Comparison of ENCODE assay signal across 1 cellular context in the genomic region with DNA sequence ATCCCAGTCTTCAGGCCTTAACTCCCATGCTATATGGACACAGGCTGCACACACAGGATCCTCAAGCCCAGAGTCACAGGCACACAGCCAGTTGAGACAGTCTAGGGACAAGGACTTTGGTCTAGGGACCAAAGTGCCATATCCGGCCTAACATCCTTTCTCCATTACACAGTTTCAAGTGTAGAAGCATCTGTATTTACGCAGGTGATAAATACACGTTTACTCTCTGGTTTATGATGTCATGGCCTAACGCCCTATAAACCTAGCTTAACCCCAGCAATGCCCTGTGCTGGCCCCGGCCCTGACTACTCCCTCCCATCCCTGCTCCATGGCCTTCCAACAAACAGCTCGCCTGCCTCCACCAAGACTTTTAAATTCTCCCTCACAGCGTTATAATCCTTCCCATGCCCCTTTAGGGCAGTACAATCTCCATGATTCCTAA.
TF ChIP-seq lines count a peak whose summit lies in the region.

No MANE protein-coding gene starts in this region.

TF ChIP-seq in HepG2, 621 proteins besides CTCF, POLR2A, EP300 and RAD21 (continued from another document and continues in another):
- TF ChIP-seq HNRNPK (IDR thresholded peaks at IDR 0.05; ENCODE audit: low read depth, low read length, poor library complexity, severe bottlenecking) (no peak), TSC22D2 (CRISPR knock-in tag; IDR thresholded peaks at IDR 0.05; ENCODE audit: borderline replicate concordance) (0 out of 2 replicates have a peak, but pooled peaks have one; percentile 44), SP4 (CRISPR knock-in tag; IDR thresholded peaks at IDR 0.05) (no peak; the same call in 1 of the 2 replicates), MAF1 (CRISPR knock-in tag; IDR thresholded peaks at IDR 0.05; ENCODE audit: borderline replicate concordance) (no peak), SKI (IDR thresholded peaks at IDR 0.05; ENCODE audit: partially characterized antibody) (peak; percentile 46), ZNF766 (CRISPR knock-in tag; IDR thresholded peaks at IDR 0.05; ENCODE audit: borderline replicate concordance) (no peak), ZNF75D (CRISPR knock-in tag; IDR thresholded peaks at IDR 0.05; ENCODE audit: borderline replicate concordance) (no peak), RFXANK (CRISPR knock-in tag; IDR thresholded peaks at IDR 0.05) (0 out of 2 replicates have a peak, but pooled peaks have one; percentile 48), CENPX (CRISPR knock-in tag; IDR thresholded peaks at IDR 0.05) (no peak), FOXA1 (IDR thresholded peaks at IDR 0.05) (no peak), FOXA1 (CRISPR knock-in tag; IDR thresholded peaks at IDR 0.05) (peak; percentile 92), ZMYM4 (CRISPR knock-in tag; IDR thresholded peaks at IDR 0.05) (peak; percentile 54; the same call in 1 of the 2 replicates), ZNF335 (CRISPR knock-in tag; IDR thresholded peaks at IDR 0.05) (peak; percentile 61; the same call in 1 of the 2 replicates), HNF4G (IDR thresholded peaks at IDR 0.05; ENCODE audit: borderline replicate concordance, low read depth, low read length) (peak; percentile 97), HNF4G (CRISPR knock-in tag; IDR thresholded peaks at IDR 0.05; ENCODE audit: borderline replicate concordance, low read depth) (peak; percentile 99), SIX4 (CRISPR knock-in tag; IDR thresholded peaks at IDR 0.05) (peak; percentile 30; the same call in 1 of the 2 replicates)
- TF ChIP-seq, protein P1, sequence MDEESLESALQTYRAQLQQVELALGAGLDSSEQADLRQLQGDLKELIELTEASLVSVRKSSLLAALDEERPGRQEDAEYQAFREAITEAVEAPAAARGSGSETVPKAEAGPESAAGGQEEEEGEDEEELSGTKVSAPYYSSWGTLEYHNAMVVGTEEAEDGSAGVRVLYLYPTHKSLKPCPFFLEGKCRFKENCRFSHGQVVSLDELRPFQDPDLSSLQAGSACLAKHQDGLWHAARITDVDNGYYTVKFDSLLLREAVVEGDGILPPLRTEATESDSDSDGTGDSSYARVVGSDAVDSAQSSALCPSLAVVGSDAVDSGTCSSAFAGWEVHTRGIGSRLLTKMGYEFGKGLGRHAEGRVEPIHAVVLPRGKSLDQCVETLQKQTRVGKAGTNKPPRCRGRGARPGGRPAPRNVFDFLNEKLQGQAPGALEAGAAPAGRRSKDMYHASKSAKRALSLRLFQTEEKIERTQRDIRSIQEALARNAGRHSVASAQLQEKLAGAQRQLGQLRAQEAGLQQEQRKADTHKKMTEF (CRISPR knock-in tag; IDR thresholded peaks at IDR 0.05): peak; percentile 82
- TF ChIP-seq, protein P2, sequence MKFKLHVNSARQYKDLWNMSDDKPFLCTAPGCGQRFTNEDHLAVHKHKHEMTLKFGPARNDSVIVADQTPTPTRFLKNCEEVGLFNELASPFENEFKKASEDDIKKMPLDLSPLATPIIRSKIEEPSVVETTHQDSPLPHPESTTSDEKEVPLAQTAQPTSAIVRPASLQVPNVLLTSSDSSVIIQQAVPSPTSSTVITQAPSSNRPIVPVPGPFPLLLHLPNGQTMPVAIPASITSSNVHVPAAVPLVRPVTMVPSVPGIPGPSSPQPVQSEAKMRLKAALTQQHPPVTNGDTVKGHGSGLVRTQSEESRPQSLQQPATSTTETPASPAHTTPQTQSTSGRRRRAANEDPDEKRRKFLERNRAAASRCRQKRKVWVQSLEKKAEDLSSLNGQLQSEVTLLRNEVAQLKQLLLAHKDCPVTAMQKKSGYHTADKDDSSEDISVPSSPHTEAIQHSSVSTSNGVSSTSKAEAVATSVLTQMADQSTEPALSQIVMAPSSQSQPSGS (CRISPR knock-in tag; IDR thresholded peaks at IDR 0.05): peak; percentile 93
- TF ChIP-seq, protein P3, sequence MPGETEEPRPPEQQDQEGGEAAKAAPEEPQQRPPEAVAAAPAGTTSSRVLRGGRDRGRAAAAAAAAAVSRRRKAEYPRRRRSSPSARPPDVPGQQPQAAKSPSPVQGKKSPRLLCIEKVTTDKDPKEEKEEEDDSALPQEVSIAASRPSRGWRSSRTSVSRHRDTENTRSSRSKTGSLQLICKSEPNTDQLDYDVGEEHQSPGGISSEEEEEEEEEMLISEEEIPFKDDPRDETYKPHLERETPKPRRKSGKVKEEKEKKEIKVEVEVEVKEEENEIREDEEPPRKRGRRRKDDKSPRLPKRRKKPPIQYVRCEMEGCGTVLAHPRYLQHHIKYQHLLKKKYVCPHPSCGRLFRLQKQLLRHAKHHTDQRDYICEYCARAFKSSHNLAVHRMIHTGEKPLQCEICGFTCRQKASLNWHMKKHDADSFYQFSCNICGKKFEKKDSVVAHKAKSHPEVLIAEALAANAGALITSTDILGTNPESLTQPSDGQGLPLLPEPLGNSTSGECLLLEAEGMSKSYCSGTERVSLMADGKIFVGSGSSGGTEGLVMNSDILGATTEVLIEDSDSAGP (CRISPR knock-in tag; IDR thresholded peaks at IDR 0.05; ENCODE audit: borderline replicate concordance): peak; percentile 17; the same call in 1 of the 2 replicates
- TF ChIP-seq, protein P4, sequence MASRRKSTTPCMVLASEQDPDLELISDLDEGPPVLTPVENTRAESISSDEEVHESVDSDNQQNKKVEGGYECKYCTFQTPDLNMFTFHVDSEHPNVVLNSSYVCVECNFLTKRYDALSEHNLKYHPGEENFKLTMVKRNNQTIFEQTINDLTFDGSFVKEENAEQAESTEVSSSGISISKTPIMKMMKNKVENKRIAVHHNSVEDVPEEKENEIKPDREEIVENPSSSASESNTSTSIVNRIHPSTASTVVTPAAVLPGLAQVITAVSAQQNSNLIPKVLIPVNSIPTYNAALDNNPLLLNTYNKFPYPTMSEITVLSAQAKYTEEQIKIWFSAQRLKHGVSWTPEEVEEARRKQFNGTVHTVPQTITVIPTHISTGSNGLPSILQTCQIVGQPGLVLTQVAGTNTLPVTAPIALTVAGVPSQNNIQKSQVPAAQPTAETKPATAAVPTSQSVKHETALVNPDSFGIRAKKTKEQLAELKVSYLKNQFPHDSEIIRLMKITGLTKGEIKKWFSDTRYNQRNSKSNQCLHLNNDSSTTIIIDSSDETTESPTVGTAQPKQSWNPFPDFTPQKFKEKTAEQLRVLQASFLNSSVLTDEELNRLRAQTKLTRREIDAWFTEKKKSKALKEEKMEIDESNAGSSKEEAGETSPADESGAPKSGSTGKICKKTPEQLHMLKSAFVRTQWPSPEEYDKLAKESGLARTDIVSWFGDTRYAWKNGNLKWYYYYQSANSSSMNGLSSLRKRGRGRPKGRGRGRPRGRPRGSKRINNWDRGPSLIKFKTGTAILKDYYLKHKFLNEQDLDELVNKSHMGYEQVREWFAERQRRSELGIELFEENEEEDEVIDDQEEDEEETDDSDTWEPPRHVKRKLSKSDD (CRISPR knock-in tag; IDR thresholded peaks at IDR 0.05; ENCODE audit: low read depth): peak; percentile 92
- TF ChIP-seq, protein P5, sequence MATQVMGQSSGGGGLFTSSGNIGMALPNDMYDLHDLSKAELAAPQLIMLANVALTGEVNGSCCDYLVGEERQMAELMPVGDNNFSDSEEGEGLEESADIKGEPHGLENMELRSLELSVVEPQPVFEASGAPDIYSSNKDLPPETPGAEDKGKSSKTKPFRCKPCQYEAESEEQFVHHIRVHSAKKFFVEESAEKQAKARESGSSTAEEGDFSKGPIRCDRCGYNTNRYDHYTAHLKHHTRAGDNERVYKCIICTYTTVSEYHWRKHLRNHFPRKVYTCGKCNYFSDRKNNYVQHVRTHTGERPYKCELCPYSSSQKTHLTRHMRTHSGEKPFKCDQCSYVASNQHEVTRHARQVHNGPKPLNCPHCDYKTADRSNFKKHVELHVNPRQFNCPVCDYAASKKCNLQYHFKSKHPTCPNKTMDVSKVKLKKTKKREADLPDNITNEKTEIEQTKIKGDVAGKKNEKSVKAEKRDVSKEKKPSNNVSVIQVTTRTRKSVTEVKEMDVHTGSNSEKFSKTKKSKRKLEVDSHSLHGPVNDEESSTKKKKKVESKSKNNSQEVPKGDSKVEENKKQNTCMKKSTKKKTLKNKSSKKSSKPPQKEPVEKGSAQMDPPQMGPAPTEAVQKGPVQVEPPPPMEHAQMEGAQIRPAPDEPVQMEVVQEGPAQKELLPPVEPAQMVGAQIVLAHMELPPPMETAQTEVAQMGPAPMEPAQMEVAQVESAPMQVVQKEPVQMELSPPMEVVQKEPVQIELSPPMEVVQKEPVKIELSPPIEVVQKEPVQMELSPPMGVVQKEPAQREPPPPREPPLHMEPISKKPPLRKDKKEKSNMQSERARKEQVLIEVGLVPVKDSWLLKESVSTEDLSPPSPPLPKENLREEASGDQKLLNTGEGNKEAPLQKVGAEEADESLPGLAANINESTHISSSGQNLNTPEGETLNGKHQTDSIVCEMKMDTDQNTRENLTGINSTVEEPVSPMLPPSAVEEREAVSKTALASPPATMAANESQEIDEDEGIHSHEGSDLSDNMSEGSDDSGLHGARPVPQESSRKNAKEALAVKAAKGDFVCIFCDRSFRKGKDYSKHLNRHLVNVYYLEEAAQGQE (IDR thresholded peaks at IDR 0.05; ENCODE audit: borderline replicate concordance in 1 of 2, low read depth in 1 of 2, low read length in 2 of 2): 0 out of 4 replicates have a peak, but pooled peaks of 1 of the 2 experiments have one; percentile 22
- TF ChIP-seq, protein P6, sequence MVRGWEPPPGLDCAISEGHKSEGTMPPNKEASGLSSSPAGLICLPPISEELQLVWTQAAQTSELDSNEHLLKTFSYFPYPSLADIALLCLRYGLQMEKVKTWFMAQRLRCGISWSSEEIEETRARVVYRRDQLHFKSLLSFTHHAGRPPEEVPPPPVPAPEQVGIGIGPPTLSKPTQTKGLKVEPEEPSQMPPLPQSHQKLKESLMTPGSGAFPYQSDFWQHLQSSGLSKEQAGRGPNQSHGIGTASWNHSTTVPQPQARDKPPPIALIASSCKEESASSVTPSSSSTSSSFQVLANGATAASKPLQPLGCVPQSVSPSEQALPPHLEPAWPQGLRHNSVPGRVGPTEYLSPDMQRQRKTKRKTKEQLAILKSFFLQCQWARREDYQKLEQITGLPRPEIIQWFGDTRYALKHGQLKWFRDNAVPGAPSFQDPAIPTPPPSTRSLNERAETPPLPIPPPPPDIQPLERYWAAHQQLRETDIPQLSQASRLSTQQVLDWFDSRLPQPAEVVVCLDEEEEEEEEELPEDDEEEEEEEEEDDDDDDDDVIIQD (CRISPR knock-in tag; IDR thresholded peaks at IDR 0.05; ENCODE audit: low read depth): peak; percentile 90; the same call in 1 of the 2 replicates
- TF ChIP-seq, protein P7, sequence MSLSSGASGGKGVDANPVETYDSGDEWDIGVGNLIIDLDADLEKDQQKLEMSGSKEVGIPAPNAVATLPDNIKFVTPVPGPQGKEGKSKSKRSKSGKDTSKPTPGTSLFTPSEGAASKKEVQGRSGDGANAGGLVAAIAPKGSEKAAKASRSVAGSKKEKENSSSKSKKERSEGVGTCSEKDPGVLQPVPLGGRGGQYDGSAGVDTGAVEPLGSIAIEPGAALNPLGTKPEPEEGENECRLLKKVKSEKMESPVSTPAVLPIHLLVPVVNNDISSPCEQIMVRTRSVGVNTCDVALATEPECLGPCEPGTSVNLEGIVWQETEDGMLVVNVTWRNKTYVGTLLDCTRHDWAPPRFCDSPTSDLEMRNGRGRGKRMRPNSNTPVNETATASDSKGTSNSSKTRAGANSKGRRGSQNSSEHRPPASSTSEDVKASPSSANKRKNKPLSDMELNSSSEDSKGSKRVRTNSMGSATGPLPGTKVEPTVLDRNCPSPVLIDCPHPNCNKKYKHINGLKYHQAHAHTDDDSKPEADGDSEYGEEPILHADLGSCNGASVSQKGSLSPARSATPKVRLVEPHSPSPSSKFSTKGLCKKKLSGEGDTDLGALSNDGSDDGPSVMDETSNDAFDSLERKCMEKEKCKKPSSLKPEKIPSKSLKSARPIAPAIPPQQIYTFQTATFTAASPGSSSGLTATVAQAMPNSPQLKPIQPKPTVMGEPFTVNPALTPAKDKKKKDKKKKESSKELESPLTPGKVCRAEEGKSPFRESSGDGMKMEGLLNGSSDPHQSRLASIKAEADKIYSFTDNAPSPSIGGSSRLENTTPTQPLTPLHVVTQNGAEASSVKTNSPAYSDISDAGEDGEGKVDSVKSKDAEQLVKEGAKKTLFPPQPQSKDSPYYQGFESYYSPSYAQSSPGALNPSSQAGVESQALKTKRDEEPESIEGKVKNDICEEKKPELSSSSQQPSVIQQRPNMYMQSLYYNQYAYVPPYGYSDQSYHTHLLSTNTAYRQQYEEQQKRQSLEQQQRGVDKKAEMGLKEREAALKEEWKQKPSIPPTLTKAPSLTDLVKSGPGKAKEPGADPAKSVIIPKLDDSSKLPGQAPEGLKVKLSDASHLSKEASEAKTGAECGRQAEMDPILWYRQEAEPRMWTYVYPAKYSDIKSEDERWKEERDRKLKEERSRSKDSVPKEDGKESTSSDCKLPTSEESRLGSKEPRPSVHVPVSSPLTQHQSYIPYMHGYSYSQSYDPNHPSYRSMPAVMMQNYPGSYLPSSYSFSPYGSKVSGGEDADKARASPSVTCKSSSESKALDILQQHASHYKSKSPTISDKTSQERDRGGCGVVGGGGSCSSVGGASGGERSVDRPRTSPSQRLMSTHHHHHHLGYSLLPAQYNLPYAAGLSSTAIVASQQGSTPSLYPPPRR (CRISPR knock-in tag; IDR thresholded peaks at IDR 0.05; ENCODE audit: borderline replicate concordance): peak; percentile 30; the same call in 1 of the 2 replicates
- TF ChIP-seq, protein P8, sequence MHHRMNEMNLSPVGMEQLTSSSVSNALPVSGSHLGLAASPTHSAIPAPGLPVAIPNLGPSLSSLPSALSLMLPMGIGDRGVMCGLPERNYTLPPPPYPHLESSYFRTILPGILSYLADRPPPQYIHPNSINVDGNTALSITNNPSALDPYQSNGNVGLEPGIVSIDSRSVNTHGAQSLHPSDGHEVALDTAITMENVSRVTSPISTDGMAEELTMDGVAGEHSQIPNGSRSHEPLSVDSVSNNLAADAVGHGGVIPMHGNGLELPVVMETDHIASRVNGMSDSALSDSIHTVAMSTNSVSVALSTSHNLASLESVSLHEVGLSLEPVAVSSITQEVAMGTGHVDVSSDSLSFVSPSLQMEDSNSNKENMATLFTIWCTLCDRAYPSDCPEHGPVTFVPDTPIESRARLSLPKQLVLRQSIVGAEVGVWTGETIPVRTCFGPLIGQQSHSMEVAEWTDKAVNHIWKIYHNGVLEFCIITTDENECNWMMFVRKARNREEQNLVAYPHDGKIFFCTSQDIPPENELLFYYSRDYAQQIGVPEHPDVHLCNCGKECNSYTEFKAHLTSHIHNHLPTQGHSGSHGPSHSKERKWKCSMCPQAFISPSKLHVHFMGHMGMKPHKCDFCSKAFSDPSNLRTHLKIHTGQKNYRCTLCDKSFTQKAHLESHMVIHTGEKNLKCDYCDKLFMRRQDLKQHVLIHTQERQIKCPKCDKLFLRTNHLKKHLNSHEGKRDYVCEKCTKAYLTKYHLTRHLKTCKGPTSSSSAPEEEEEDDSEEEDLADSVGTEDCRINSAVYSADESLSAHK (CRISPR knock-in tag; IDR thresholded peaks at IDR 0.05; ENCODE audit: borderline replicate concordance): no peak
